Comparison of ENCODE assay signal across 28 cellular contexts in genomic region chr3:59684766-59685165, GRCh38.
"Had no signal": no experiment of that assay in that cellular context is flagged by ENCODE, and none has a peak within 500 bp of the region (broad histone marks: within the 10 kb centered on the region; RNA-seq: fewer than 3 reads in every experiment).

No MANE protein-coding gene starts in this region.

- H3K4me3 Mint-ChIP-seq: dendritic cell treated with granulocyte-macrophage colony-stimulating factor and Interleukin-4, amounts not matched to agents 40 ng/mL and 50 ng/mL, for 4 days; effector memory CD8-positive, alpha-beta T cell; endodermal cell had no signal

- DNase-seq: colonic mucosa; cortex of kidney; dermis blood vessel endothelial cell; dorsolateral prefrontal cortex; effector CD4-positive, alpha-beta T cell; effector CD8-positive, alpha-beta T cell; effector memory CD4-positive, alpha-beta T cell; effector memory CD8-positive, alpha-beta T cell; endodermal cell; erythroblast; esophagus squamous epithelium; foreskin fibroblast; foreskin keratinocyte; foreskin melanocyte; gastrocnemius medialis; glutamatergic neuron; head of caudate nucleus; heart left ventricle; heart right ventricle had no signal

- H3K27ac Mint-ChIP-seq: dendritic cell treated with granulocyte-macrophage colony-stimulating factor and Interleukin-4, amounts not matched to agents 40 ng/mL and 50 ng/mL, for 4 days; effector memory CD8-positive, alpha-beta T cell; endodermal cell had no signal

- H3K4me3 ChIP-seq: colonic mucosa, coronary artery, dorsolateral prefrontal cortex, esophagus muscularis mucosa, esophagus squamous epithelium, gastrocnemius medialis, gastroesophageal sphincter, heart left ventricle, heart right ventricle had no signal

- H3K27me3 Mint-ChIP-seq: dendritic cell treated with granulocyte-macrophage colony-stimulating factor and Interleukin-4, amounts not matched to agents 40 ng/mL and 50 ng/mL, for 4 days had no signal

- H3K9me3 Mint-ChIP-seq: dendritic cell treated with granulocyte-macrophage colony-stimulating factor and Interleukin-4, amounts not matched to agents 40 ng/mL and 50 ng/mL, for 4 days; effector memory CD8-positive, alpha-beta T cell; endodermal cell had no signal

- H3K4me1 Mint-ChIP-seq: endodermal cell had no signal

- ATAC-seq: effector memory CD8-positive, alpha-beta T cell; esophagus mucosa; foreskin keratinocyte; gastrocnemius medialis; gastroesophageal sphincter had no signal

- FAIRE-seq: colon, endometrium, endothelial cell of umbilical vein, frontal cortex had no signal
